Comparison of ENCODE assay signal across 8 cellular contexts in the genomic region with DNA sequence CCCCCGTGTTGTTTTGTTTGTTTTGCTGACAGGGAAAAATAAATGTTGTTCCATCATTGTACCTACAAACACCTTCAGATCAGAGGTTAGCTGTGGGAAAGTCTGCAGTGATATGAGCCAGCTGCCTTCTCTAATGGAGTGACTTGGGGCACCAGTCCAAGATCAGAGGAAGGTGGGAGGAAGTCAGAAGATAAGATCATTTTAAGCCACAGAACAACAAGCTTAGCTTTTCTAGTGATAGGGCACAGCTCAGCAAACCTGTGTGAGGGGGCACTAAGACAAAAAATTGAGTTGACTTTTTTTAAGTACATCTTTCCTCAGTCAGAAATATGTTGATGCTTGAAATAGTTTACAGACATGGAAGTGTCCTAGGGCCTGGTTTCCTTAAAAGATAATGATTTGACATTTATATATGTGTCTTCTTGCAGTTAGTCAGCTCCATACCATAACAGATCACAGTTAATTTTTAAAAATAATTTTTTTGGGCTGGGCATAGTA.
DNase-seq lines count a peak whose midpoint lies in the region; ATAC-seq, FAIRE-seq and TF ChIP-seq lines count a peak whose summit lies in the region.

No MANE protein-coding gene starts in this region.

- H4K20me1 ChIP-seq in OCI-LY3 (ENCODE audit: insufficient read depth, low read length), result no peaks in the 10 kb centered on the region

- no peak for TF ChIP-seq POLR2A in adrenal gland (IDR thresholded peaks at IDR 0.05)
- no peak for TF ChIP-seq POLR2A in transverse colon (IDR thresholded peaks at IDR 0.05)

- no peak for FAIRE-seq in RCC 7860 (lab: Jason Lieb, UNC)

- peaks cover 5% of the 10 kb centered on the region for H3K9me3 Mint-ChIP-seq in mesothelial cell of epicardium

- no peak overlapping the region for H3K4me3 Mint-ChIP-seq in mesothelial cell of epicardium

- H3K4me1 Mint-ChIP-seq in mesothelial cell of epicardium, result peaks cover 52% of the 10 kb centered on the region

- intact Hi-C loops in adrenal gland (cut with DNase I), result no loop called here
- intact Hi-C loops in transverse colon (cut with DNase I; ENCODE audit: low total_unique reads), result no loop called here

- in situ Hi-C loops in transverse colon (cut with MboI; ENCODE audit: low pct_ligation_motif_present in 1 of 4, low pct_unique_long_range_greater_than_20kb in 1 of 4, low sequenced_read_pairs in 3 of 4), result no loop called here

- H3K4me3 ChIP-seq in OCI-LY3 (ENCODE audit: low read length) (peak overlapping the region; percentile 71), adrenal gland (peak overlapping the region in 1 of 4 donors; percentile 44), transverse colon (peak overlapping the region in 1 of 4 donors; percentile 12)

- H3K27ac ChIP-seq in 22Rv1 (peak overlapping the region; percentile 41), OCI-LY3 (ENCODE audit: low read length) (peak overlapping the region; percentile 76), adrenal gland (peak overlapping the region in 3 of 5 donors; percentile 48 to 77 (median 72)), transverse colon (peak overlapping the region; percentile 39 to 70 (median 66))

- peak in 4 of 7 donors; percentile 23 to 38 (median 30) for DNase-seq in adrenal gland
- DNase-seq in mesothelial cell of epicardium (ENCODE audit: low spot score in 2 of 2, unreplicated experiment in 2 of 2), result no peak
- no peak for DNase-seq in transverse colon
- no peak for DNase-seq in RCC 7860 (ENCODE audit: low spot score)
- DNase-seq in kidney glomerular epithelial cell (lab: John Stamatoyannopoulos, UW), result no peak

- H3K36me3 ChIP-seq in OCI-LY3 (replicated peaks; ENCODE audit: low read depth, low read length) (peaks cover 5% of the 10 kb centered on the region), adrenal gland (replicated peaks in 1 of 2) (no peaks in the 10 kb centered on the region), transverse colon (no peaks in the 10 kb centered on the region)

- H3K27me3 ChIP-seq in OCI-LY3 (ENCODE audit: low read depth, low read length) (no peaks in the 10 kb centered on the region), adrenal gland (no peaks in the 10 kb centered on the region), transverse colon (no peaks in the 10 kb centered on the region)

- peak overlapping the region; percentile 31; the same call in 1 of the 2 replicates for H3K9ac ChIP-seq in OCI-LY3 (ENCODE audit: low read length)

- H3K4me1 ChIP-seq in OCI-LY3 (ENCODE audit: low read length) (peaks cover 27% of the 10 kb centered on the region), adrenal gland (replicated peaks in 1 of 2) (peaks cover 13 to 45% of the 10 kb centered on the region in 2 donors), transverse colon (peaks cover 7 to 56% (median 17%) of the 10 kb centered on the region in 4 donors)

- H3K4me2 ChIP-seq in OCI-LY3 (ENCODE audit: low read length), result peak overlapping the region; percentile 86

- TF ChIP-seq EP300 in transverse colon (IDR thresholded peaks at IDR 0.05; ENCODE audit: low read depth), result no peak

- ATAC-seq in GM18870 (IDR thresholded peaks at IDR 0.05; ENCODE audit: unreplicated experiment), result peak; percentile 13

- 0 to 5% (median 3%) methylated on average over 1 of the region's 1 CpG for WGBS in adrenal gland, 4 donors
- WGBS in transverse colon (ENCODE audit: low coverage in 1 of 2), 2 donors, result 0% methylated on average over 1 of the region's 1 CpG

- no peak overlapping the region for H2AFZ ChIP-seq in OCI-LY3 (ENCODE audit: low read depth, low read length)

- peak overlapping the region; percentile 72 for H3K27ac Mint-ChIP-seq in mesothelial cell of epicardium

- H3K27me3 Mint-ChIP-seq in mesothelial cell of epicardium (ENCODE audit: low read depth), result no peaks in the 10 kb centered on the region

- TF ChIP-seq CTCF in 22Rv1 (IDR thresholded peaks at IDR 0.05) (no peak), OCI-LY3 (IDR thresholded peaks at IDR 0.05; ENCODE audit: low read depth, low read length) (no peak), adrenal gland (IDR thresholded peaks at IDR 0.05) (no peak), mesothelial cell of epicardium (IDR thresholded peaks at IDR 0.05; ENCODE audit: unreplicated experiment) (no peak), transverse colon (IDR thresholded peaks at IDR 0.05) (no peak)

- peaks cover 1% of the 10 kb centered on the region for H3K36me3 Mint-ChIP-seq in mesothelial cell of epicardium

- no peaks in the 10 kb centered on the region for H3K79me2 ChIP-seq in OCI-LY3 (ENCODE audit: low read length)

- no peaks in the 10 kb centered on the region for H3K9me3 ChIP-seq in OCI-LY3 (ENCODE audit: insufficient read depth, low read length)
- no peaks in the 10 kb centered on the region for H3K9me3 ChIP-seq in adrenal gland (replicated peaks in 1 of 3)
- H3K9me3 ChIP-seq in transverse colon, result no peaks in the 10 kb centered on the region

Comparison
In these comparisons a context has a peak if more than half of its experiments do, and no peak if none do; other contexts are left out.
1. DNase-seq: peak in adrenal gland (4 of 7); none in mesothelial cell of epicardium (0 of 2), transverse colon (single experiment), RCC 7860 (single experiment) and kidney glomerular epithelial cell (single experiment).
2. Peak in every context shown above with its lines, with median percentiles within 50 percentile points of each other: H3K27ac ChIP-seq.